ENCODE assay signal across 8 cellular contexts in the genomic region with DNA sequence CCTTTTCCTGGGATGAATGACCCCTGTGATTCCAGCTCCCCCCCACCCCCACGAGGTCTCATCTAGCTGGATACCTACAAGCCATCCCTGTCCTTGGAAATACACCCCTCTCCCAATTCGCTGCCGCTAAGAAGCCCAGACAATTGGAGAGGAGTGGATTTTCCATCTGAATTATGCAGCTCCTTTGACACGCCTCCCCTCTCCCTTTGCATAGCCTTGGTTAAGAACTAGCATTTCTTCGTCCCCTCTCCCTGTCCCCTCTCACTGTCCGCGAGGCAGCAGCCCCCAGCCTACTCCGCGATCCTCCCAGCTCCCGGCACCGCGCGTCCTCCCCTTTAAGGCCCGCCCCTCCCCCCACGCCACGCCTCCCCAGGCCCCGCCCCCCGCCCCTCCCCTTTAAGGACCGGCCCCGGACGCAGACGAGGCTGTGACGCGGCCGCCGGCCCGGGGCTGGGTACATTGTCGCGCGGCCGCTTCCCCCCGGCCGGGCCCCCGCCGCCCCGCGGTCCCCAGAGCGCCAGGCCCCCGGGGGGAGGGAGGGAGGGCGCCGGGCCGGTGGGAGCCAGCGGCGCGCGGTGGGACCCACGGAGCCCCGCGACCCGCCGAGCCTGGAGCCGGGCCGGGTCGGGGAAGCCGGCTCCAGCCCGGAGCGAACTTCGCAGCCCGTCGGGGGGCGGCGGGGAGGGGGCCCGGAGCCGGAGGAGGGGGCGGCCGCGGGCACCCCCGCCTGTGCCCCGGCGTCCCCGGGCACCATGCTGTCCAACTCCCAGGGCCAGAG. TPM values are rescaled to one million over a fixed set of nuclear protein-coding genes. Genes with fewer than 3 reads are reported as not detected.
A peak's percentile ranks its signal among the peaks of the same experiment; 100 is the strongest.
DNase-seq lines count a peak whose midpoint lies in the region; ATAC-seq and TF ChIP-seq lines count a peak whose summit lies in the region.

TSS of gene MAPKAPK2 (plus strand) at position 428 of the 778 bp plus-strand sequence. CDS start at position 753, 325 bp downstream.

- H4K20me1 ChIP-seq in BLaER1 treated with 17β-estradiol and CSF1 and Interleukin-3, amounts not matched to agents 10 nM and 100 nM, result peaks cover 37 to 68% (median 51%) of the 10 kb centered on the region in 11 experiments
- 0 out of 2 replicates have a peak, but pooled peaks cover 3% of the 10 kb centered on the region for H4K20me1 ChIP-seq in KMS-11 (ENCODE audit: insufficient read depth)

- in situ Hi-C loops in transverse colon (cut with MboI; ENCODE audit: low pct_ligation_motif_present in 1 of 4, low pct_unique_long_range_greater_than_20kb in 1 of 4, low sequenced_read_pairs in 3 of 4), result no loop called here

- H3K36me3 ChIP-seq in BLaER1 treated with 17β-estradiol and CSF1 and Interleukin-3, amounts not matched to agents 10 nM and 100 nM, result peaks cover 0 to 23% (median 8%) of the 10 kb centered on the region in 11 experiments; a peak in 12 of 22 replicates
- H3K36me3 ChIP-seq in KMS-11 (ENCODE audit: insufficient read depth), result no peaks in the 10 kb centered on the region
- H3K36me3 ChIP-seq in transverse colon, result no peaks in the 10 kb centered on the region

- 3% methylated on average over 14 of the region's 71 CpGs; no CpG with 5 or more reads in 1 of the 2 donors for WGBS in transverse colon (ENCODE audit: low coverage in 1 of 2), 2 donors

- DNase-seq in SW480 (ENCODE audit: low spot score) (peak; percentile 67), cardiac septum (ENCODE audit: low spot score) (peak; percentile 94), pons (ENCODE audit: low spot score) (peak; percentile 69), transverse colon (peak; percentile 82)
- peak; percentile 41 for DNase-seq in activated naive CD8-positive, alpha-beta T cell treated with anti-CD3 and anti-CD28 coated beads, Interleukin-2, amount 50 U/mL, for 16 hours (ENCODE audit: low read depth, low spot score)

- intact Hi-C loops in cardiac septum (cut with DNase I), result loop anchor here (2.0 kb wide), 1 partner anchor 50 kb away; the partner anchor contains the start of gene DYRK3
- intact Hi-C loops in transverse colon (cut with DNase I; ENCODE audit: low total_unique reads), result no loop called here

- H3K27ac ChIP-seq in BLaER1 treated with 17β-estradiol and CSF1 and Interleukin-3, amounts not matched to agents 10 nM and 100 nM, result peak within 1 kb of the TSS; percentile 78 to 96 (median 93)
- H3K27ac ChIP-seq in KMS-11, result no peak within 1 kb of the TSS
- peak within 1 kb of the TSS; percentile 96 to 99 (median 98) for H3K27ac ChIP-seq in transverse colon

- H2AFZ ChIP-seq in KMS-11 (ENCODE audit: low read depth), result peak within 1 kb of the TSS; percentile 68

- peak within 1 kb of the TSS; percentile 69 to 97 (median 88) for H3K4me3 ChIP-seq in BLaER1 treated with 17β-estradiol and CSF1 and Interleukin-3, amounts not matched to agents 10 nM and 100 nM
- H3K4me3 ChIP-seq in KMS-11 (IDR thresholded peaks at IDR 0.05; ENCODE audit: insufficient read depth, low read depth, low read length) (peak within 1 kb of the TSS; percentile 95), transverse colon (peak within 1 kb of the TSS; percentile 76 to 94 (median 86))

- peaks cover 75 to 81% (median 79%) of the 10 kb centered on the region in 10 experiments for H3K4me1 ChIP-seq in BLaER1 treated with 17β-estradiol and CSF1 and Interleukin-3, amounts not matched to agents 10 nM and 100 nM
- H3K4me1 ChIP-seq in KMS-11 (ENCODE audit: low read depth, poor library complexity, severe bottlenecking), result peaks cover 37% of the 10 kb centered on the region
- peaks cover 22 to 53% (median 35%) of the 10 kb centered on the region in 4 donors for H3K4me1 ChIP-seq in transverse colon

- no peak for TF ChIP-seq POLR2A in transverse colon (IDR thresholded peaks at IDR 0.05)

- peak; percentile 42 for ATAC-seq in GM19372 (IDR thresholded peaks at IDR 0.05; ENCODE audit: low read depth, unreplicated experiment)

- peaks cover 16% of the 10 kb centered on the region; the same call in 1 of the 2 replicates for H3K79me2 ChIP-seq in KMS-11 (ENCODE audit: insufficient read depth, low read depth)

- peak within 1 kb of the TSS; percentile 93 to 98 (median 95) for H3K4me2 ChIP-seq in BLaER1 treated with 17β-estradiol and CSF1 and Interleukin-3, amounts not matched to agents 10 nM and 100 nM
- peak within 1 kb of the TSS; percentile 76 for H3K4me2 ChIP-seq in KMS-11

- peaks cover 0 to 40% (median 0%) of the 10 kb centered on the region in 11 experiments; a peak in 8 of 22 replicates for H3K27me3 ChIP-seq in BLaER1 treated with 17β-estradiol and CSF1 and Interleukin-3, amounts not matched to agents 10 nM and 100 nM
- peaks cover 27% of the 10 kb centered on the region; the same call in 1 of the 2 replicates for H3K27me3 ChIP-seq in KMS-11 (ENCODE audit: insufficient read depth, low read depth)
- no peaks in the 10 kb centered on the region for H3K27me3 ChIP-seq in transverse colon

- TF ChIP-seq CTCF in KMS-11 (conservative IDR thresholded peaks at IDR 0.05; ENCODE audit: low read depth, low read length) (no peak), transverse colon (IDR thresholded peaks at IDR 0.05) (no peak)

- H3K9ac ChIP-seq in BLaER1 treated with 17β-estradiol and CSF1 and Interleukin-3, amounts not matched to agents 10 nM and 100 nM, result peak within 1 kb of the TSS; percentile 89 to 97 (median 94)
- H3K9ac ChIP-seq in KMS-11, result peak within 1 kb of the TSS; percentile 33; the same call in 1 of the 2 replicates

- TF ChIP-seq EP300 in transverse colon (IDR thresholded peaks at IDR 0.05; ENCODE audit: low read depth), result no peak

- no peaks in the 10 kb centered on the region for H3K9me3 ChIP-seq in BLaER1 treated with 17β-estradiol and CSF1 and Interleukin-3, amounts not matched to agents 10 nM and 100 nM (replicated peaks in 1 of 11)
- no peaks in the 10 kb centered on the region for H3K9me3 ChIP-seq in transverse colon

RNA-seq across cellular contexts. Expression of gene MAPKAPK2, which starts in this region (rescaled TPM):
- total RNA-seq in cardiac septum, result 242 TPM
- total RNA-seq in transverse colon, result 10 to 100 TPM; 47.0 to 74.8 (median 52.2) TPM

Comparison
In these comparisons a context has a peak if more than half of its experiments do, and no peak if none do; other contexts are left out.
1. DNase-seq: peak in every context shown above with its lines; median percentile 94 in cardiac septum; 82 in transverse colon; 69 in pons; 67 in SW480; 41 in activated naive CD8-positive, alpha-beta T cell treated with anti-CD3 and anti-CD28 coated beads, Interleukin-2, amount 50 U/mL, for 16 hours.